ENCODE assay signal across 38 cellular contexts in genomic region chr11:69613594-69613993, GRCh38.
"Had no signal": no experiment of that assay in that cellular context is flagged by ENCODE, and none has a peak within 500 bp of the region (broad histone marks: within the 10 kb centered on the region; RNA-seq: fewer than 3 reads in every experiment).

No MANE protein-coding gene starts in this region.

- H3K4me1 ChIP-seq: adrenal gland, body of pancreas, breast epithelium had no signal

- H3K27ac ChIP-seq: adrenal gland, body of pancreas, brain microvascular endothelial cell, breast epithelium, cardiac muscle cell, VCaP had no signal

- H3K27me3 Mint-ChIP-seq: activated CD4-positive, alpha-beta T cell treated with anti-CD3 and anti-CD28 coated beads, Interleukin-2, amount 10 ng/mL, durations not matched to agents 24 days and 14 days had no signal

- FAIRE-seq: astrocyte, TTC549 had no signal

- H3K4me1 Mint-ChIP-seq: activated B cell treated with CpG ODN at 0.5 μM for 24 hours; activated CD4-positive, alpha-beta T cell treated with anti-CD3 and anti-CD28 coated beads, Interleukin-2, amount 10 ng/mL, durations not matched to agents 24 days and 14 days; activated naive CD8-positive, alpha-beta T cell treated with anti-CD3 and anti-CD28 coated beads for 36 hours; activated T-helper 17 cell treated with anti-CD3 and anti-CD28 coated beads, Interleukin-2, amount 50 U/mL, for 72 hours; central memory CD8-positive, alpha-beta T cell had no signal

- H3K36me3 ChIP-seq: adrenal gland, brain microvascular endothelial cell, breast epithelium, cardiac muscle cell had no signal

- H3K36me3 Mint-ChIP-seq: activated CD4-positive, alpha-beta memory T cell treated with anti-CD3 and anti-CD28 coated beads for 36 hours; activated naive CD8-positive, alpha-beta T cell treated with anti-CD3 and anti-CD28 coated beads for 36 hours had no signal

- H3K27me3 ChIP-seq: adrenal gland, body of pancreas, brain microvascular endothelial cell, breast epithelium, cardiac muscle cell had no signal

- ATAC-seq: activated CD8-positive, alpha-beta T cell treated with anti-CD3 and anti-CD28 coated beads for 36 hours; activated naive CD4-positive, alpha-beta T cell treated with anti-CD3 and anti-CD28 coated beads, Interleukin-2, amount 50 U/mL, for 72 hours; activated T-cell treated with anti-CD3 and anti-CD28 coated beads, Interleukin-2, amount 50 U/mL, for 4 hours; activated T-cell treated with anti-CD3 and anti-CD28 coated beads, Interleukin-2, amount 50 U/mL, for 72 hours; activated T-helper 17 cell treated with anti-CD3 and anti-CD28 coated beads, Interleukin-2, amount 50 U/mL, for 72 hours; body of pancreas had no signal

- H3K9me3 Mint-ChIP-seq: activated CD4-positive, alpha-beta T cell treated with anti-CD3 and anti-CD28 coated beads, Interleukin-2, amount 10 ng/mL, durations not matched to agents 24 days and 14 days; activated T-helper 1 cell treated with anti-CD3 and anti-CD28 coated beads, Interleukin-12 subunit alpha, Interleukin-12 subunit beta, Interleukin-2, Interleukin-4 antibody, amounts not matched to agents 30 ng/mL and 10 ng/mL and 1 ng/mL, durations not matched to agents 14 hours and 24 hours and 36 hours; T-helper 1 cell treated with Interleukin-12 subunit alpha and Interleukin-12 subunit beta and Interleukin-4 antibody, amounts not matched to agents 30 μg/mL and 1 μg/mL, for 36 hours; T-helper 2 cell treated with Interferon-gamma antibody and Interleukin-4, amounts not matched to agents 5 μg/mL and 100 μg/mL, for 36 hours had no signal

- H3K4me3 Mint-ChIP-seq: activated B cell treated with CpG ODN at 0.5 μM for 24 hours; activated CD4-positive, alpha-beta memory T cell treated with anti-CD3 and anti-CD28 coated beads for 36 hours; activated CD4-positive, alpha-beta T cell treated with anti-CD3 and anti-CD28 coated beads, Interleukin-2, amount 10 ng/mL, durations not matched to agents 24 days and 14 days; activated CD8-positive, alpha-beta T cell treated with anti-CD3 and anti-CD28 coated beads for 36 hours; activated naive CD4-positive, alpha-beta T cell treated with anti-CD3 and anti-CD28 coated beads for 36 hours; activated naive CD8-positive, alpha-beta T cell treated with anti-CD3 and anti-CD28 coated beads for 36 hours; activated T-cell treated with anti-CD3 and anti-CD28 coated beads, Interleukin-2, amount 50 U/mL, for 4 hours; activated T-cell treated with anti-CD3 and anti-CD28 coated beads, Interleukin-2, amount 50 U/mL, for 72 hours; activated T-helper 1 cell treated with anti-CD3 and anti-CD28 coated beads, Interleukin-12 subunit alpha, Interleukin-12 subunit beta, Interleukin-2, Interleukin-4 antibody, amounts not matched to agents 30 ng/mL and 10 ng/mL and 1 ng/mL, durations not matched to agents 14 hours and 24 hours and 36 hours; activated T-helper 17 cell treated with anti-CD3 and anti-CD28 coated beads, Interleukin-2, amount 50 U/mL, for 72 hours; central memory CD8-positive, alpha-beta T cell; T-helper 1 cell treated with Interleukin-12 subunit alpha and Interleukin-12 subunit beta and Interleukin-4 antibody, amounts not matched to agents 30 μg/mL and 1 μg/mL, for 36 hours; T-helper 2 cell treated with Interferon-gamma antibody and Interleukin-4, amounts not matched to agents 5 μg/mL and 100 μg/mL, for 36 hours had no signal

- H3K4me3 ChIP-seq: adrenal gland, body of pancreas, breast epithelium, cardiac muscle cell had no signal

- H3K27ac Mint-ChIP-seq: activated B cell treated with CpG ODN at 0.5 μM for 24 hours; activated CD4-positive, alpha-beta memory T cell treated with anti-CD3 and anti-CD28 coated beads for 36 hours; activated CD4-positive, alpha-beta T cell treated with anti-CD3 and anti-CD28 coated beads, Interleukin-2, amount 10 ng/mL, durations not matched to agents 24 days and 14 days; activated CD8-positive, alpha-beta T cell treated with anti-CD3 and anti-CD28 coated beads for 36 hours; activated naive CD4-positive, alpha-beta T cell treated with anti-CD3 and anti-CD28 coated beads for 36 hours; activated naive CD4-positive, alpha-beta T cell treated with anti-CD3 and anti-CD28 coated beads, Interleukin-2, amount 50 U/mL, for 72 hours; activated naive CD8-positive, alpha-beta T cell treated with anti-CD3 and anti-CD28 coated beads for 36 hours; activated T-cell treated with anti-CD3 and anti-CD28 coated beads, Interleukin-2, amount 50 U/mL, for 72 hours; activated T-helper 1 cell treated with anti-CD3 and anti-CD28 coated beads, Interleukin-12 subunit alpha, Interleukin-12 subunit beta, Interleukin-2, Interleukin-4 antibody, amounts not matched to agents 30 ng/mL and 10 ng/mL and 1 ng/mL, durations not matched to agents 14 hours and 24 hours and 36 hours; activated T-helper 17 cell treated with anti-CD3 and anti-CD28 coated beads, Interleukin-2, amount 50 U/mL, for 72 hours; T-helper 1 cell treated with Interleukin-12 subunit alpha and Interleukin-12 subunit beta and Interleukin-4 antibody, amounts not matched to agents 30 μg/mL and 1 μg/mL, for 36 hours; T-helper 2 cell treated with Interferon-gamma antibody and Interleukin-4, amounts not matched to agents 5 μg/mL and 100 μg/mL, for 36 hours had no signal

- DNase-seq: activated B cell treated with CpG ODN at 0.5 μM for 24 hours; activated CD4-positive, alpha-beta memory T cell treated with anti-CD3 and anti-CD28 coated beads for 36 hours; activated CD4-positive, alpha-beta T cell treated with anti-CD3 and anti-CD28 coated beads for 4 hours; activated CD4-positive, alpha-beta T cell treated with anti-CD3 and anti-CD28 coated beads, Interleukin-2, amount 10 ng/mL, durations not matched to agents 24 days and 14 days; activated CD4-positive, alpha-beta T cell treated with anti-CD3 and anti-CD28 coated beads, Interleukin-2, amount 50 U/mL, for 1 hour; activated CD4-positive, alpha-beta T cell treated with anti-CD3 and anti-CD28 coated beads, Interleukin-2, amount 50 U/mL, for 4 hours; activated CD4-positive, CD25-positive, alpha-beta regulatory T cell treated with anti-CD3 and anti-CD28 coated beads, Interleukin-2, amount 50 U/mL, for 72 hours; activated CD8-positive, alpha-beta memory T cell treated with anti-CD3 and anti-CD28 coated beads, Interleukin-2, amount 50 U/mL, for 4 hours; activated CD8-positive, alpha-beta T cell treated with anti-CD3 and anti-CD28 coated beads for 36 hours; activated effector memory CD4-positive, alpha-beta T cell treated with anti-CD3 and anti-CD28 coated beads, Interleukin-2, amount 50 U/mL, for 16 hours; activated gamma-delta T cell treated with Interleukin-2 at 50 U/mL for 16 hours; activated naive CD4-positive, alpha-beta T cell; activated naive CD4-positive, alpha-beta T cell treated with anti-CD3 and anti-CD28 coated beads for 36 hours; activated naive CD4-positive, alpha-beta T cell treated with anti-CD3 and anti-CD28 coated beads, Interleukin-2, amount 50 U/mL, for 16 hours; activated naive CD8-positive, alpha-beta T cell treated with anti-CD3 and anti-CD28 coated beads for 36 hours; activated T-cell treated with anti-CD3 and anti-CD28 coated beads for 4 hours; activated T-cell treated with anti-CD3 and anti-CD28 coated beads, Interleukin-2, amount 50 U/mL, for 1 hour; activated T-cell treated with anti-CD3 and anti-CD28 coated beads, Interleukin-2, amount 50 U/mL, for 4 hours; activated T-cell treated with anti-CD3 and anti-CD28 coated beads, Interleukin-2, amount 50 U/mL, for 72 hours; adrenal gland; amniotic stem cell; body of pancreas; brain microvascular endothelial cell; caudate nucleus; cerebellar nuclear complex; T-helper 2 cell; T-helper 9 cell had no signal

- H3K9me3 ChIP-seq: adrenal gland had no signal
